Comparison of ENCODE assay signal across 15 cellular contexts in genomic region chr5:56625577-56625976, GRCh38.
DNase-seq lines count a peak whose midpoint lies in the region; TF ChIP-seq lines count a peak whose summit lies in the region.
"Had no signal": no experiment of that assay in that cellular context is flagged by ENCODE, and none has a peak within 500 bp of the region (broad histone marks: within the 10 kb centered on the region; RNA-seq: fewer than 3 reads in every experiment).

No MANE protein-coding gene starts in this region.

- H3K4me3 ChIP-seq in adipocyte (ENCODE audit: low read length), result no peak overlapping the region
- H3K4me3 ChIP-seq in fibroblast of the aortic adventitia (ENCODE audit: low read depth, low read length), result no peak overlapping the region
- no peak overlapping the region for H3K4me3 ChIP-seq in smooth muscle cell
- H3K4me3 ChIP-seq in sigmoid colon, result no peak overlapping the region
- H3K4me3 ChIP-seq: heart right ventricle, left ventricle myocardium inferior had no signal

- no peaks in the 10 kb centered on the region for H3K27me3 ChIP-seq in adipocyte (replicated peaks; ENCODE audit: control insufficient read depth, insufficient read depth, low read length)
- H3K27me3 ChIP-seq in smooth muscle cell (ENCODE audit: low read depth), result no peaks in the 10 kb centered on the region
- no peaks in the 10 kb centered on the region for H3K27me3 ChIP-seq in sigmoid colon
- H3K27me3 ChIP-seq: heart right ventricle had no signal

- peak; percentile 82 for DNase-seq in HCEC 1CT
- DNase-seq in adipocyte (ENCODE audit: low read depth), result peak; percentile 96
- peak; percentile 77 for DNase-seq in fibroblast of the aortic adventitia (ENCODE audit: low read depth)
- no peak for DNase-seq in smooth muscle cell (lab: John Stamatoyannopoulos, UW; ENCODE audit: unreplicated experiment)
- DNase-seq in DMS53 treated with DMSO at 0.1 percent for 48 hours (lab: John Stamatoyannopoulos, UW; ENCODE audit: unreplicated experiment), result no peak
- DNase-seq in sigmoid colon, result no peak
- no peak for DNase-seq in NCI-H2029 (lab: John Stamatoyannopoulos, UW)
- DNase-seq: activated T-cell treated with anti-CD3 and anti-CD28 coated beads for 4 hours; amygdala; COR-L47; effector memory CD4-positive, alpha-beta T cell; heart right ventricle; left ventricle myocardium inferior; MV-4-11; T-helper 1 cell had no signal

- H3K4me1 ChIP-seq in adipocyte (ENCODE audit: control insufficient read depth, insufficient read depth, low read length) (no peaks in the 10 kb centered on the region), smooth muscle cell (ENCODE audit: low read depth) (peaks cover 5% of the 10 kb centered on the region), sigmoid colon (no peaks in the 10 kb centered on the region)
- H3K4me1 ChIP-seq: heart right ventricle, left ventricle myocardium inferior had no signal

- H3K9ac ChIP-seq in adipocyte (ENCODE audit: low read length), result no peak overlapping the region
- H3K9ac ChIP-seq in smooth muscle cell (ENCODE audit: low read depth), result no peak overlapping the region

- H2AFZ ChIP-seq in smooth muscle cell (ENCODE audit: low read depth), result peak overlapping the region; percentile 12

- no peaks in the 10 kb centered on the region for H3F3A ChIP-seq in smooth muscle cell (ENCODE audit: low read depth)

- H3K9me3 ChIP-seq in adipocyte (ENCODE audit: control insufficient read depth, low read length) (peaks cover 31% of the 10 kb centered on the region), smooth muscle cell (replicated peaks; ENCODE audit: low read depth) (no peaks in the 10 kb centered on the region), sigmoid colon (no peaks in the 10 kb centered on the region)

- peak overlapping the region; percentile 42 for H3K4me2 ChIP-seq in smooth muscle cell

- H3K79me2 ChIP-seq in smooth muscle cell (ENCODE audit: low read depth), result no peaks in the 10 kb centered on the region

- intact Hi-C loops in sigmoid colon (cut with DNase I), result no loop called here

- peak overlapping the region; percentile 75 for H3K27ac ChIP-seq in smooth muscle cell (ENCODE audit: low read depth)
- H3K27ac ChIP-seq in sigmoid colon, result no peak overlapping the region
- H3K27ac ChIP-seq: heart right ventricle, left ventricle myocardium inferior had no signal

- TF ChIP-seq CTCF in fibroblast of the aortic adventitia (IDR thresholded peaks at IDR 0.05; ENCODE audit: insufficient read depth, low read length), result no peak
- TF ChIP-seq CTCF in smooth muscle cell (IDR thresholded peaks at IDR 0.05; ENCODE audit: borderline replicate concordance, insufficient read depth, poor library complexity, severe bottlenecking), result no peak
- TF ChIP-seq CTCF in sigmoid colon (IDR thresholded peaks at IDR 0.05), result no peak

- H4K20me1 ChIP-seq in smooth muscle cell (ENCODE audit: low read depth), result no peaks in the 10 kb centered on the region

- no peak for TF ChIP-seq EP300 in sigmoid colon (IDR thresholded peaks at IDR 0.05)

- no peak for TF ChIP-seq POLR2A in sigmoid colon (IDR thresholded peaks at IDR 0.05)

- no peaks in the 10 kb centered on the region for H3K36me3 ChIP-seq in adipocyte (ENCODE audit: control insufficient read depth, insufficient read depth, low read length, severe bottlenecking)
- H3K36me3 ChIP-seq in smooth muscle cell (ENCODE audit: low read depth), result no peaks in the 10 kb centered on the region
- H3K36me3 ChIP-seq in sigmoid colon, result no peaks in the 10 kb centered on the region
- H3K36me3 ChIP-seq: heart right ventricle, left ventricle myocardium inferior had no signal

- WGBS in smooth muscle cell (ENCODE audit: low lambda C conversion rate), result 32% methylated on average over 2 of the region's 2 CpGs
- WGBS in sigmoid colon, 2 donors, result 51 to 65% methylated on average over 2 of the region's 2 CpGs

Comparison
In these comparisons a context has a peak if more than half of its experiments do, and no peak if none do; other contexts are left out.
1. DNase-seq: peak in HCEC 1CT (single experiment), adipocyte (single experiment) and fibroblast of the aortic adventitia (single experiment); none in smooth muscle cell (single experiment), DMS53 treated with DMSO at 0.1 percent for 48 hours (single experiment), sigmoid colon (single experiment) and NCI-H2029 (single experiment).